ENCODE assay signal across 11 cellular contexts in genomic region chr20:15317546-15318242, GRCh38.
DNase-seq lines count a peak whose midpoint lies in the region; ATAC-seq and TF ChIP-seq lines count a peak whose summit lies in the region.
"Had no signal": no experiment of that assay in that cellular context is flagged by ENCODE, and none has a peak within 500 bp of the region (broad histone marks: within the 10 kb centered on the region; RNA-seq: fewer than 3 reads in every experiment).

No MANE protein-coding gene starts in this region.

- H3K4me3 ChIP-seq in mesendoderm (ENCODE audit: low read length) (no peak overlapping the region), dorsolateral prefrontal cortex (no peak overlapping the region)

- H3K27ac ChIP-seq in mesendoderm (ENCODE audit: low read depth, low read length): no peak overlapping the region
- H3K27ac ChIP-seq in dorsolateral prefrontal cortex: no peak overlapping the region

- no peak overlapping the region for H3K56ac ChIP-seq in mesendoderm (ENCODE audit: low read length)

- intact Hi-C loops in dorsolateral prefrontal cortex (cut with DNase I): no loop called here

- no peak overlapping the region for H4K8ac ChIP-seq in mesendoderm (ENCODE audit: low read depth, low read length)

- CTCF ChIA-PET in GM10248 (lab: Yijun Ruan, JAX): interaction anchor here (0.9 kb wide), 1 partner anchor 14 kb away, joined by 3 read pairs; no protein-coding TSS in a partner anchor

- no peak overlapping the region for H3K18ac ChIP-seq in mesendoderm (ENCODE audit: low read length)

- H2BK5ac ChIP-seq in mesendoderm (ENCODE audit: low read length): no peak overlapping the region

- H3K4me1 ChIP-seq in mesendoderm (ENCODE audit: control insufficient read depth, low read depth, low read length): no peaks in the 10 kb centered on the region

- DNase-seq in GM10248 (ENCODE audit: extremely low spot score) (peak; percentile 14), AML-193 (lab: John Stamatoyannopoulos, UW) (no peak), NAMALWA (ENCODE audit: low spot score) (no peak), mesendoderm (no peak), dorsolateral prefrontal cortex (no peak)
- DNase-seq: activated T-cell treated with anti-CD3 and anti-CD28 coated beads, Interleukin-2, amount 50 U/mL, for 72 hours; NCI-H524; right cardiac atrium had no signal

- POLR2A ChIA-PET in GM10248 (lab: Yijun Ruan, JAX): no interaction called here

- H3K79me2 ChIP-seq in mesendoderm (ENCODE audit: control insufficient read depth, insufficient read depth, low read length): no peaks in the 10 kb centered on the region

- TF ChIP-seq CTCF in GM10248 (IDR thresholded peaks at IDR 0.05; ENCODE audit: control extremely low read depth, extremely low read depth, low read depth, missing control alignments): no peak
- TF ChIP-seq CTCF in dorsolateral prefrontal cortex (IDR thresholded peaks at IDR 0.05 in 54 of 56, conservative IDR thresholded peaks at IDR 0.05 in 2 of 56; ENCODE audit: low read depth in 1 of 56, partially characterized antibody in 56 of 56): no peak

- H2BK15ac ChIP-seq in mesendoderm (replicated peaks; ENCODE audit: low read depth): no peak overlapping the region

- no peak overlapping the region for H3K23ac ChIP-seq in mesendoderm (ENCODE audit: low read length)

- H3K4me2 ChIP-seq in mesendoderm (ENCODE audit: low read length): no peak overlapping the region

- no peaks in the 10 kb centered on the region for H3K79me1 ChIP-seq in mesendoderm (ENCODE audit: low read length)

- no peaks in the 10 kb centered on the region for H3K27me3 ChIP-seq in mesendoderm (ENCODE audit: insufficient read depth, low read length, poor library complexity)
- no peaks in the 10 kb centered on the region for H3K27me3 ChIP-seq in dorsolateral prefrontal cortex

- WGBS in mesendoderm (ENCODE audit: extremely low coverage, insufficient coverage, low lambda C conversion rate): no CpG with 5 or more reads among the region's 2 CpGs

- H3K4ac ChIP-seq in mesendoderm (ENCODE audit: low read depth, low read length): no peak overlapping the region

- no peak overlapping the region for H2BK120ac ChIP-seq in mesendoderm (ENCODE audit: low read depth, low read length)

- H3K36me3 ChIP-seq in mesendoderm (ENCODE audit: control insufficient read depth, insufficient read depth, low read length): no peaks in the 10 kb centered on the region

- ATAC-seq in GM19395 (IDR thresholded peaks at IDR 0.05; ENCODE audit: unreplicated experiment) (peak; percentile 85), HG02870 (IDR thresholded peaks at IDR 0.05; ENCODE audit: unreplicated experiment) (peak; percentile 83), HG03571 (IDR thresholded peaks at IDR 0.05; ENCODE audit: unreplicated experiment) (peak; percentile 82)
- ATAC-seq: activated T-cell treated with anti-CD3 and anti-CD28 coated beads, Interleukin-2, amount 50 U/mL, for 72 hours; right cardiac atrium had no signal

- no peak overlapping the region for H2AK5ac ChIP-seq in mesendoderm (ENCODE audit: low read length)

- H4K5ac ChIP-seq in mesendoderm (ENCODE audit: low read length): no peak overlapping the region

- H3K9ac ChIP-seq in mesendoderm (ENCODE audit: low read length): no peak overlapping the region
